ENCODE assay signal across 8 cellular contexts in the genomic region with DNA sequence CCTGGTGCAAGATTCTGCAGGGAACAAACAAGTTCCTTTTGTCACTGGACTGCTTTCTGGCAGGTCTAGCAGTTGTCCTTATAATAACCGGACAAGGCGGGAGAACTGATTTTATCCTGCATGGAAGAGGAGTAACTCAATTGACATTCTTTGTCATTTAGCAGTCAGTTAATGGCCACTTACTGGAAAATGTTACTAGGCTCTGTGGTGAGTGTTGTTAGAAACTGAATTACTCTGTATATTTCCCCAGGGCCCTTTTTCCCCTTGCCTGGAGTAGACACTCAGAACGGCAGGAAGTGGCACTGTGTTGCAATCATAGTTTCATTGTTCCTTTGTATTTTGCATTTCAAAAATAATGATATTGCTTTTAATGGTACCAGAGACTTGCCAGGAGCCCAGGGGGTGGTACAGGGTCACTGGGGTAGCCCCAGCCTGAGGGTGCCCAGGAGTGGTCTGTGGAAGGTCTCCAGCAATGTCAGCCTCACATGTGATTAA. TPM values are rescaled to one million over a fixed set of nuclear protein-coding genes. Genes with fewer than 3 reads are reported as not detected.
A peak's percentile ranks its signal among the peaks of the same experiment; 100 is the strongest.
DNase-seq lines count a peak whose midpoint lies in the region; ATAC-seq and TF ChIP-seq lines count a peak whose summit lies in the region.

No MANE protein-coding gene starts in this region.

- peak overlapping the region; percentile 10 for H3K27ac Mint-ChIP-seq in activated T-helper 1 cell treated with anti-CD3 and anti-CD28 coated beads, Interleukin-12 subunit alpha, Interleukin-12 subunit beta, Interleukin-2, Interleukin-4 antibody, amounts not matched to agents 30 ng/mL and 10 ng/mL and 1 ng/mL, durations not matched to agents 14 hours and 24 hours and 36 hours

- peak; percentile 45 for ATAC-seq in left lobe of liver
- no peak for ATAC-seq in HG02759 (IDR thresholded peaks at IDR 0.05; ENCODE audit: unreplicated experiment)

- H3K27me3 ChIP-seq in prostate gland (replicated peaks; ENCODE audit: insufficient read depth) = no peaks in the 10 kb centered on the region

- peaks cover 2% of the 10 kb centered on the region for H3K27me3 Mint-ChIP-seq in activated T-helper 1 cell treated with anti-CD3 and anti-CD28 coated beads, Interleukin-12 subunit alpha, Interleukin-12 subunit beta, Interleukin-2, Interleukin-4 antibody, amounts not matched to agents 30 ng/mL and 10 ng/mL and 1 ng/mL, durations not matched to agents 14 hours and 24 hours and 36 hours (ENCODE audit: insufficient read depth)

- no peaks in the 10 kb centered on the region for H3K9me3 Mint-ChIP-seq in activated T-helper 1 cell treated with anti-CD3 and anti-CD28 coated beads, Interleukin-12 subunit alpha, Interleukin-12 subunit beta, Interleukin-2, Interleukin-4 antibody, amounts not matched to agents 30 ng/mL and 10 ng/mL and 1 ng/mL, durations not matched to agents 14 hours and 24 hours and 36 hours

- intact Hi-C loops in activated T-helper 1 cell treated with anti-CD3 and anti-CD28 coated beads, Interleukin-12 subunit alpha, Interleukin-12 subunit beta, Interleukin-2, Interleukin-4 antibody, amounts not matched to agents 30 ng/mL and 10 ng/mL and 1 ng/mL, durations not matched to agents 14 hours and 24 hours and 36 hours (cut with micrococcal nuclease) = no loop called here
- intact Hi-C loops in prostate gland (cut with DNase I) = no loop called here

- no peaks in the 10 kb centered on the region for H3K4me1 ChIP-seq in prostate gland (replicated peaks)

- TF ChIP-seq POLR2A in prostate gland (IDR thresholded peaks at IDR 0.05) = no peak

- H3K4me1 Mint-ChIP-seq in activated T-helper 1 cell treated with anti-CD3 and anti-CD28 coated beads, Interleukin-12 subunit alpha, Interleukin-12 subunit beta, Interleukin-2, Interleukin-4 antibody, amounts not matched to agents 30 ng/mL and 10 ng/mL and 1 ng/mL, durations not matched to agents 14 hours and 24 hours and 36 hours (ENCODE audit: low read depth) = peaks cover 8% of the 10 kb centered on the region

- DNase-seq in AG10803 (ENCODE audit: low read depth) (peak; percentile 68), left lobe of liver (ENCODE audit: low spot score) (no peak), prostate gland (ENCODE audit: low spot score) (no peak), NK-92 (lab: John Stamatoyannopoulos, UW; ENCODE audit: unreplicated experiment) (no peak)
- DNase-seq in activated T-helper 1 cell treated with anti-CD3 and anti-CD28 coated beads, Interleukin-12 subunit alpha, Interleukin-12 subunit beta, Interleukin-2, Interleukin-4 antibody, amounts not matched to agents 30 ng/mL and 10 ng/mL and 1 ng/mL, durations not matched to agents 14 hours and 24 hours and 36 hours (ENCODE audit: low spot score) = no peak
- DNase-seq in stimulated activated naive CD4-positive, alpha-beta T cell treated with Interleukin-2 at 50 U/mL for 16 hours (lab: John Stamatoyannopoulos, UW) = no peak

- no peak overlapping the region for H3K4me3 ChIP-seq in AG10803 (ENCODE audit: low read length)
- H3K4me3 ChIP-seq in prostate gland = no peak overlapping the region

- no peaks in the 10 kb centered on the region for H3K9me3 ChIP-seq in prostate gland

- TF ChIP-seq CTCF in AG10803 (conservative IDR thresholded peaks at IDR 0.05; ENCODE audit: low read length) (no peak), prostate gland (IDR thresholded peaks at IDR 0.05) (no peak)

- TF ChIP-seq EP300 in Ishikawa (IDR thresholded peaks at IDR 0.05; ENCODE audit: borderline replicate concordance) = no peak

- no peaks in the 10 kb centered on the region for H3K36me3 Mint-ChIP-seq in activated T-helper 1 cell treated with anti-CD3 and anti-CD28 coated beads, Interleukin-12 subunit alpha, Interleukin-12 subunit beta, Interleukin-2, Interleukin-4 antibody, amounts not matched to agents 30 ng/mL and 10 ng/mL and 1 ng/mL, durations not matched to agents 14 hours and 24 hours and 36 hours (ENCODE audit: low read depth)

- H3K4me3 Mint-ChIP-seq in activated T-helper 1 cell treated with anti-CD3 and anti-CD28 coated beads, Interleukin-12 subunit alpha, Interleukin-12 subunit beta, Interleukin-2, Interleukin-4 antibody, amounts not matched to agents 30 ng/mL and 10 ng/mL and 1 ng/mL, durations not matched to agents 14 hours and 24 hours and 36 hours = no peak overlapping the region

- H3K27ac ChIP-seq in prostate gland = no peak overlapping the region

- WGBS in prostate gland = 47% methylated on average over 3 of the region's 3 CpGs

- TF ChIP-seq RAD21 in Ishikawa (IDR thresholded peaks at IDR 0.05; ENCODE audit: low read depth) = no peak

- no peaks in the 10 kb centered on the region for H3K36me3 ChIP-seq in prostate gland

TF ChIP-seq in Ishikawa, 13 proteins besides CTCF, POLR2A, EP300 and RAD21:
- TF ChIP-seq, protein P1, sequence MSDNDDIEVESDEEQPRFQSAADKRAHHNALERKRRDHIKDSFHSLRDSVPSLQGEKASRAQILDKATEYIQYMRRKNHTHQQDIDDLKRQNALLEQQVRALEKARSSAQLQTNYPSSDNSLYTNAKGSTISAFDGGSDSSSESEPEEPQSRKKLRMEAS (IDR thresholded peaks at IDR 0.05) = no peak
- peak; percentile 63; the same call in 1 of the 2 replicates for TF ChIP-seq CEBPB (IDR thresholded peaks at IDR 0.05)

RNA-seq across cellular contexts. Expression of gene ITGA9, which starts 41.1 kb away (rescaled TPM):
- 1.1 and 1.3 TPM in 2 replicates for total RNA-seq in activated T-helper 1 cell treated with anti-CD3 and anti-CD28 coated beads, Interleukin-12 subunit alpha, Interleukin-12 subunit beta, Interleukin-2, Interleukin-4 antibody, amounts not matched to agents 30 ng/mL and 10 ng/mL and 1 ng/mL, durations not matched to agents 14 hours and 24 hours and 36 hours
- total RNA-seq in left lobe of liver (14.9 TPM), prostate gland (10 to 100 TPM; 13.7 to 55.0 TPM)
